In the genomic region with DNA sequence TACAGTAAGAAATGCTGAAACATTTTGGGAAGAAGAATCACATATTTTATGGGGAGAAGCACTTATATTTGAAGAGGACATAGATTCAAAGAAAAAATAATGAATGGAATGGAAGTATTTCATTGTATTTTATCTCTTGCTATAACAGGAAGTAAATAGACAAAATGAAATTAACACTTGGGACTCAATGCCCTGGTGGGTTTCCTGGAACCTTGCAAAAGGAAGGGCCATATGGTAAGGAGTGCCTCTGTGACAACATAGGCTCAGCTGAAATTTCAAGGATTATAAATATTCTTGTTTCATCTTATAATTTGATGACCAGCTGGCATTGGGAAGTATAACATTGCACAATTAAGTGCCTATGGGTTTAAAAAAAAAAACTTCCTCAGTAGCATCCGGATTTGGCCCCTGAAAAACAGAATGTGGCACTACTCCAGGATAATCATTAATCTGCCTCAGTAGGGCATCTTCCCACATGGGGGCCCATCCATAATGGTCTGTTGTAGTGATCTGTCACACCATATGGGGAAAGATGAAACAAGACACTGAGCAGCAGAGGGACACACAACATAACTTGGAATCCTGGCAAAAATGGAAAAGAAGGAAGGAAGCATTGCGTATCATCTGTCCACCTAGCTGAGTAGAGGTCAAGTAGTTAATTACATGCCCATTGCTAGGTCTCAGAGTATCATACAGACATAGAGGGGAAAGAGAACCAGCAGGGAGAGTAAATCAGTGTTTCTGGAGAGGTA, we compare ENCODE assay signal across 3 cellular contexts.
TF ChIP-seq lines count a peak whose summit lies in the region.

No MANE protein-coding gene starts in this region.

TF ChIP-seq in SK-N-SH treated with all-trans-retinoic acid at 6 μM for 48 hours, 23 proteins besides CTCF, POLR2A, EP300 and RAD21:
- TF ChIP-seq, protein P1, sequence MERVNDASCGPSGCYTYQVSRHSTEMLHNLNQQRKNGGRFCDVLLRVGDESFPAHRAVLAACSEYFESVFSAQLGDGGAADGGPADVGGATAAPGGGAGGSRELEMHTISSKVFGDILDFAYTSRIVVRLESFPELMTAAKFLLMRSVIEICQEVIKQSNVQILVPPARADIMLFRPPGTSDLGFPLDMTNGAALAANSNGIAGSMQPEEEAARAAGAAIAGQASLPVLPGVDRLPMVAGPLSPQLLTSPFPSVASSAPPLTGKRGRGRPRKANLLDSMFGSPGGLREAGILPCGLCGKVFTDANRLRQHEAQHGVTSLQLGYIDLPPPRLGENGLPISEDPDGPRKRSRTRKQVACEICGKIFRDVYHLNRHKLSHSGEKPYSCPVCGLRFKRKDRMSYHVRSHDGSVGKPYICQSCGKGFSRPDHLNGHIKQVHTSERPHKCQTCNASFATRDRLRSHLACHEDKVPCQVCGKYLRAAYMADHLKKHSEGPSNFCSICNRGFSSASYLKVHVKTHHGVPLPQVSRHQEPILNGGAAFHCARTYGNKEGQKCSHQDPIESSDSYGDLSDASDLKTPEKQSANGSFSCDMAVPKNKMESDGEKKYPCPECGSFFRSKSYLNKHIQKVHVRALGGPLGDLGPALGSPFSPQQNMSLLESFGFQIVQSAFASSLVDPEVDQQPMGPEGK (CRISPR knock-in tag; IDR thresholded peaks at IDR 0.05; ENCODE audit: borderline replicate concordance) = no peak
- no peak for TF ChIP-seq TOX (CRISPR knock-in tag; IDR thresholded peaks at IDR 0.05; ENCODE audit: borderline replicate concordance)
TF ChIP-seq in SK-N-SH treated with all-trans-retinoic acid at 6 μM for 48 hours: peak in this region for 0.

TF ChIP-seq in SK-N-SH, 30 proteins besides CTCF, POLR2A, EP300 and RAD21 (continued from another document):
- TF ChIP-seq FOXJ3 (CRISPR knock-in tag; IDR thresholded peaks at IDR 0.05) (no peak), ELF1 (IDR thresholded peaks at IDR 0.05) (no peak), NRF1 (IDR thresholded peaks at IDR 0.05; ENCODE audit: low read depth, low read length) (no peak), MAX (IDR thresholded peaks at IDR 0.05; ENCODE audit: low read depth) (no peak), REST (IDR thresholded peaks at IDR 0.05; ENCODE audit: low read depth, low read length) (no peak), TEAD4 (IDR thresholded peaks at IDR 0.05; ENCODE audit: borderline replicate concordance, insufficient read depth) (no peak), RFX5 (IDR thresholded peaks at IDR 0.05; ENCODE audit: low read length) (no peak), SIN3A (IDR thresholded peaks at IDR 0.05; ENCODE audit: borderline replicate concordance, low read depth, low read length) (no peak), SMC3 (IDR thresholded peaks at IDR 0.05; ENCODE audit: low read depth, low read length) (no peak), RXRA (IDR thresholded peaks at IDR 0.05; ENCODE audit: borderline replicate concordance, low read depth) (no peak), TCF12 (IDR thresholded peaks at IDR 0.05) (no peak)
- TF ChIP-seq, protein P2, sequence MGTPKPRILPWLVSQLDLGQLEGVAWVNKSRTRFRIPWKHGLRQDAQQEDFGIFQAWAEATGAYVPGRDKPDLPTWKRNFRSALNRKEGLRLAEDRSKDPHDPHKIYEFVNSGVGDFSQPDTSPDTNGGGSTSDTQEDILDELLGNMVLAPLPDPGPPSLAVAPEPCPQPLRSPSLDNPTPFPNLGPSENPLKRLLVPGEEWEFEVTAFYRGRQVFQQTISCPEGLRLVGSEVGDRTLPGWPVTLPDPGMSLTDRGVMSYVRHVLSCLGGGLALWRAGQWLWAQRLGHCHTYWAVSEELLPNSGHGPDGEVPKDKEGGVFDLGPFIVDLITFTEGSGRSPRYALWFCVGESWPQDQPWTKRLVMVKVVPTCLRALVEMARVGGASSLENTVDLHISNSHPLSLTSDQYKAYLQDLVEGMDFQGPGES (IDR thresholded peaks at IDR 0.05; ENCODE audit: low read depth, low read length) = no peak

TF ChIP-seq in WTC11, 78 proteins besides CTCF, POLR2A, EP300 and RAD21 (continued from another document):
- TF ChIP-seq ERG (CRISPR knock-in tag; IDR thresholded peaks at IDR 0.05) (no peak), E2F4 (CRISPR knock-in tag; IDR thresholded peaks at IDR 0.05; ENCODE audit: borderline replicate concordance, low read depth) (no peak), SMAD4 (CRISPR knock-in tag; IDR thresholded peaks at IDR 0.05) (no peak)
- TF ChIP-seq, protein P3, sequence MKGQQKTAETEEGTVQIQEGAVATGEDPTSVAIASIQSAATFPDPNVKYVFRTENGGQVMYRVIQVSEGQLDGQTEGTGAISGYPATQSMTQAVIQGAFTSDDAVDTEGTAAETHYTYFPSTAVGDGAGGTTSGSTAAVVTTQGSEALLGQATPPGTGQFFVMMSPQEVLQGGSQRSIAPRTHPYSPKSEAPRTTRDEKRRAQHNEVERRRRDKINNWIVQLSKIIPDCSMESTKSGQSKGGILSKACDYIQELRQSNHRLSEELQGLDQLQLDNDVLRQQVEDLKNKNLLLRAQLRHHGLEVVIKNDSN (CRISPR knock-in tag; IDR thresholded peaks at IDR 0.05) = no peak
